8 cellular contexts compared by ENCODE assay signal in genomic region chr18:3454365-3455089, GRCh38. TPM values are rescaled to one million over a fixed set of nuclear protein-coding genes. Genes with fewer than 3 reads are reported as not detected.
A peak's percentile ranks its signal among the peaks of the same experiment; 100 is the strongest.
DNase-seq lines count a peak whose midpoint lies in the region; ATAC-seq and TF ChIP-seq lines count a peak whose summit lies in the region.

No MANE protein-coding gene starts in this region.

- H3K27me3 ChIP-seq in colonic mucosa: no peaks in the 10 kb centered on the region

- peak overlapping the region; percentile 68 for H3K4me3 ChIP-seq in colonic mucosa
- peak overlapping the region; percentile 95 for H3K4me3 ChIP-seq in mesodermal cell (ENCODE audit: extremely low read depth, insufficient read depth, low read length, poor library complexity, severe bottlenecking)

- ATAC-seq in GM19328 (IDR thresholded peaks at IDR 0.05; ENCODE audit: unreplicated experiment): no peak

- no peaks in the 10 kb centered on the region for H3K9me3 ChIP-seq in colonic mucosa
- no peaks in the 10 kb centered on the region for H3K9me3 ChIP-seq in mesodermal cell (ENCODE audit: control insufficient read depth, low read length)

- DNase-seq in NCI-H2171 treated with DMSO at 0.1 percent for 48 hours (lab: John Stamatoyannopoulos, UW) (peak; percentile 9), NCI-H2171 (lab: John Stamatoyannopoulos, UW) (no peak), HT1080 (ENCODE audit: low read depth) (peak; percentile 62), SHP77 (lab: John Stamatoyannopoulos, UW) (peak; percentile 19 to 41), colonic mucosa (peak; percentile 71), iPS-NIHi11 (ENCODE audit: low spot score) (no peak)

- H3K4me1 ChIP-seq in colonic mucosa (peaks cover 13% of the 10 kb centered on the region), mesodermal cell (ENCODE audit: control insufficient read depth, insufficient read depth, low read length, poor library complexity, severe bottlenecking) (peaks cover 43% of the 10 kb centered on the region)

- intact Hi-C loops in colonic mucosa (cut with DNase I): loop anchor here (5.0 kb wide), 1 partner anchor 172 kb away; no protein-coding TSS in a partner anchor

- peak overlapping the region in 1 of 2 donors; percentile 100 for H3K9ac ChIP-seq in colonic mucosa (ENCODE audit: low read depth in 2 of 2, low read length in 2 of 2)

- H3K27ac ChIP-seq in colonic mucosa (peak overlapping the region; percentile 100), mesodermal cell (ENCODE audit: low read depth, low read length, severe bottlenecking) (peak overlapping the region; percentile 95)

- H3K36me3 ChIP-seq in colonic mucosa: no peaks in the 10 kb centered on the region
- H3K36me3 ChIP-seq in mesodermal cell (ENCODE audit: control insufficient read depth, insufficient read depth, low read length): peaks cover 59% of the 10 kb centered on the region

- TF ChIP-seq CTCF in colonic mucosa (IDR thresholded peaks at IDR 0.05): peak; percentile 40

- no CpG with 5 or more reads among the region's 4 CpGs for WGBS in mesodermal cell (ENCODE audit: insufficient coverage in 2 of 2), 2 experiments

RNA-seq across cellular contexts. Expression of gene TGIF1, which starts 4.6 kb away (rescaled TPM):
- total RNA-seq in HT1080 (2014; rRNA removed; shearing (Covaris generic)): 54.9 and 61.9 TPM in 2 replicates
- 54.7 and 62.9 TPM in 2 replicates for polyA plus RNA-seq in HT1080 (2015; cell fraction: cytosol; rRNA removed)
- polyA plus RNA-seq in HT1080 (2015; cell fraction: nucleus; rRNA removed): 80.0 and 81.2 TPM in 2 replicates
- 10 to 100 TPM; 68.0 to 80.6 TPM for total RNA-seq in colonic mucosa
- polyA plus RNA-seq in mesodermal cell (2013, experiment 1 of 2): 168 TPM
- 130 TPM for polyA plus RNA-seq in mesodermal cell (2013, experiment 2 of 2)

Comparison
In these comparisons a context has a peak if more than half of its experiments do, and no peak if none do; other contexts are left out.
1. DNase-seq: peak in NCI-H2171 treated with DMSO at 0.1 percent for 48 hours (single experiment), HT1080 (single experiment), SHP77 (2 of 2) and colonic mucosa (single experiment); none in NCI-H2171 (single experiment) and iPS-NIHi11 (single experiment).